ENCODE assay signal across 1 cellular context in the genomic region with DNA sequence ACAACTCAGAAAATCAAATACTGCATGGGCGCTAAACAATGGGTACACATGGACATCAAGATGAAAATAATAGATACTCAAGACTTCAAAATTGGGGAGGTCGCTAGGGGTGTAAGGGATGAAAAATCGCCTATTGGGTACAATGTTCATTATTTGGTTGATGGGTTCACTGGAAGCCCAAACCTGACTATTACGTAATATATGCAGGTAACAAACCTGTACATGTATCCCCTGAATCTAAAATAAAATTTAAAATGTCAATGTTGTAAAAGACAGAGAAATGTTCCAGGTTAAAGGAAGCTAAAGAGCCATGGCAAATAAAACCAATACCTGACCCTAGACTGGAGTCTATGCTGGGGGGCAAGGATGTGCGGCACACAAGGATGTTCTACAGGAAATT.
TF ChIP-seq lines count a peak whose summit lies in the region.

No MANE protein-coding gene starts in this region.

TF ChIP-seq in HepG2, 621 proteins besides CTCF, POLR2A, EP300 and RAD21 (continued from another document):
- TF ChIP-seq, protein P1, sequence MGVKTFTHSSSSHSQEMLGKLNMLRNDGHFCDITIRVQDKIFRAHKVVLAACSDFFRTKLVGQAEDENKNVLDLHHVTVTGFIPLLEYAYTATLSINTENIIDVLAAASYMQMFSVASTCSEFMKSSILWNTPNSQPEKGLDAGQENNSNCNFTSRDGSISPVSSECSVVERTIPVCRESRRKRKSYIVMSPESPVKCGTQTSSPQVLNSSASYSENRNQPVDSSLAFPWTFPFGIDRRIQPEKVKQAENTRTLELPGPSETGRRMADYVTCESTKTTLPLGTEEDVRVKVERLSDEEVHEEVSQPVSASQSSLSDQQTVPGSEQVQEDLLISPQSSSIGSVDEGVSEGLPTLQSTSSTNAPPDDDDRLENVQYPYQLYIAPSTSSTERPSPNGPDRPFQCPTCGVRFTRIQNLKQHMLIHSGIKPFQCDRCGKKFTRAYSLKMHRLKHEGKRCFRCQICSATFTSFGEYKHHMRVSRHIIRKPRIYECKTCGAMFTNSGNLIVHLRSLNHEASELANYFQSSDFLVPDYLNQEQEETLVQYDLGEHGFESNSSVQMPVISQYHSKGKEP (CRISPR knock-in tag; IDR thresholded peaks at IDR 0.05): no peak
